In genomic region chr13:45949161-45949560, GRCh38 we compare ENCODE assay signal across 18 cellular contexts.
DNase-seq lines count a peak whose midpoint lies in the region; ATAC-seq and TF ChIP-seq lines count a peak whose summit lies in the region.
"Had no signal": no experiment of that assay in that cellular context is flagged by ENCODE, and none has a peak within 500 bp of the region (broad histone marks: within the 10 kb centered on the region; RNA-seq: fewer than 3 reads in every experiment).

No MANE protein-coding gene starts in this region.

- no CpG with 5 or more reads among the region's 1 CpG for WGBS in IMR-90 (ENCODE audit: extremely low coverage in 2 of 2, insufficient read length in 1 of 2), 2 experiments

- POLR2A ChIA-PET in A673 (lab: Charles Lee; ENCODE audit: low non-redundant PET) = interaction anchor here (0.6 kb wide), 1 partner anchor 102 kb away, joined by 6 read pairs; no protein-coding TSS in a partner anchor
- POLR2A ChIA-PET in IMR-90 (lab: Charles Lee; ENCODE audit: unreplicated experiment) = interaction anchor here (0.6 kb wide), 1 partner anchor 209 kb away, joined by 3 read pairs; no protein-coding TSS in a partner anchor

- H2AK9ac ChIP-seq in IMR-90 (replicated peaks; ENCODE audit: low read depth, low read length, poor library complexity) = no peak overlapping the region

- no peak overlapping the region for H3K4me2 ChIP-seq in IMR-90 (ENCODE audit: low read depth, low read length)

- no peak overlapping the region for H2BK20ac ChIP-seq in IMR-90 (ENCODE audit: low read depth, low read length)

- no peak overlapping the region for H3K4me3 Mint-ChIP-seq in dendritic cell treated with granulocyte-macrophage colony-stimulating factor and Interleukin-4, amounts not matched to agents 40 ng/mL and 50 ng/mL, for 4 days
- H3K4me3 Mint-ChIP-seq: CD4-positive, alpha-beta memory T cell; HFFc6 had no signal

- no peak overlapping the region for H2AFZ ChIP-seq in IMR-90 (replicated peaks; ENCODE audit: low read length, poor library complexity)

- H4K20me1 ChIP-seq in IMR-90 (ENCODE audit: insufficient read depth, low read length) = no peaks in the 10 kb centered on the region

- in situ Hi-C loops in IMR-90 (cut with MboI; ENCODE audit: low sequenced_read_pairs) = no loop called here

- H3K9me3 ChIP-seq in A673 (ENCODE audit: low read depth, low read length, poor library complexity, severe bottlenecking) (no peaks in the 10 kb centered on the region), IMR-90 (ENCODE audit: control insufficient read depth, insufficient read depth, low read length) (no peaks in the 10 kb centered on the region)

- H3K56ac ChIP-seq in IMR-90 (ENCODE audit: extremely low read depth, insufficient read depth, low read length) = no peak overlapping the region

- no peaks in the 10 kb centered on the region for H3K9me1 ChIP-seq in IMR-90 (ENCODE audit: insufficient read depth, low read length)

- intact Hi-C loops in A673 (cut with micrococcal nuclease; ENCODE audit: unreplicated experiment) = no loop called here
- intact Hi-C loops in IMR-90 (cut with micrococcal nuclease) = no loop called here
- intact Hi-C loops in dendritic cell treated with granulocyte-macrophage colony-stimulating factor and Interleukin-4, amounts not matched to agents 40 ng/mL and 50 ng/mL, for 4 days (cut with micrococcal nuclease) = no loop called here
- intact Hi-C loops in sciatic nerve (cut with DNase I) = loop anchor here (1.0 kb wide), 1 partner anchor 9 kb away; no protein-coding TSS in a partner anchor

- dilution Hi-C loops in IMR-90 (cut with HindIII; ENCODE audit: low sequenced_read_pairs, unreplicated experiment) = no loop called here

- H3K9ac ChIP-seq in IMR-90 (ENCODE audit: low read depth, low read length) = no peak overlapping the region

- no peak overlapping the region for H3K14ac ChIP-seq in IMR-90 (replicated peaks; ENCODE audit: low read depth, low read length)

- no peak overlapping the region for H4K5ac ChIP-seq in IMR-90 (ENCODE audit: low read depth, low read length)

- H2BK5ac ChIP-seq in IMR-90 (ENCODE audit: low read depth, low read length, poor library complexity, severe bottlenecking) = no peak overlapping the region

- H3K36me3 ChIP-seq in A673 (ENCODE audit: insufficient read depth, low read length, poor library complexity, severe bottlenecking) (no peaks in the 10 kb centered on the region), IMR-90 (ENCODE audit: control insufficient read depth, insufficient read depth, low read length) (no peaks in the 10 kb centered on the region)

- H2BK120ac ChIP-seq in IMR-90 (ENCODE audit: low read depth, low read length) = no peak overlapping the region

- no peak for TF ChIP-seq RAD21 in IMR-90 (IDR thresholded peaks at IDR 0.05; ENCODE audit: low read length)

- ATAC-seq in IMR-90 (ENCODE audit: low read depth) (peak; percentile 59), sciatic nerve (peak; percentile 76), HG02870 (IDR thresholded peaks at IDR 0.05; ENCODE audit: unreplicated experiment) (no peak), HG02973 (IDR thresholded peaks at IDR 0.05; ENCODE audit: unreplicated experiment) (no peak), HG03095 (IDR thresholded peaks at IDR 0.05; ENCODE audit: unreplicated experiment) (no peak)
- ATAC-seq: K562 had no signal

- no peak overlapping the region for H4K8ac ChIP-seq in IMR-90 (ENCODE audit: low read depth in 2 of 2, low read length in 2 of 2)

- no peaks in the 10 kb centered on the region for H3K27me3 ChIP-seq in A673 (replicated peaks; ENCODE audit: insufficient read depth, low read depth, low read length, poor library complexity)
- no peaks in the 10 kb centered on the region for H3K27me3 ChIP-seq in IMR-90 (ENCODE audit: control insufficient read depth, insufficient read depth, low read length)

- H2BK15ac ChIP-seq in IMR-90 (ENCODE audit: low read depth, low read length) = no peak overlapping the region

- peak overlapping the region; percentile 41 for H3K27ac Mint-ChIP-seq in dendritic cell treated with granulocyte-macrophage colony-stimulating factor and Interleukin-4, amounts not matched to agents 40 ng/mL and 50 ng/mL, for 4 days
- H3K27ac Mint-ChIP-seq: CD4-positive, alpha-beta memory T cell; HFFc6 had no signal

- H3K4me1 ChIP-seq in A673 (ENCODE audit: insufficient read depth, low read length, poor library complexity, severe bottlenecking) (peaks cover 26% of the 10 kb centered on the region), IMR-90 (ENCODE audit: control insufficient read depth, insufficient read depth, low read length) (no peaks in the 10 kb centered on the region)

- H3K4me1 Mint-ChIP-seq in dendritic cell treated with granulocyte-macrophage colony-stimulating factor and Interleukin-4, amounts not matched to agents 40 ng/mL and 50 ng/mL, for 4 days (ENCODE audit: low read depth) = peaks cover 37% of the 10 kb centered on the region

- no peak overlapping the region for H3K23ac ChIP-seq in IMR-90 (ENCODE audit: low read depth, low read length)

- peaks cover 6% of the 10 kb centered on the region for H3K27me3 Mint-ChIP-seq in dendritic cell treated with granulocyte-macrophage colony-stimulating factor and Interleukin-4, amounts not matched to agents 40 ng/mL and 50 ng/mL, for 4 days
- H3K27me3 Mint-ChIP-seq: CD4-positive, alpha-beta memory T cell had no signal

- CTCF ChIA-PET in A673 (lab: Charles Lee) = no interaction called here
- CTCF ChIA-PET in IMR-90 (lab: Yijun Ruan, JAX) = no interaction called here

- no peak overlapping the region for H2AK5ac ChIP-seq in IMR-90 (ENCODE audit: low read depth, low read length)

- TF ChIP-seq POLR2A in IMR-90 (IDR thresholded peaks at IDR 0.05; ENCODE audit: low read depth, low read length) = no peak

- DNase-seq in A673 (ENCODE audit: low spot score) (no peak), IMR-90 (peak; percentile 43), sciatic nerve (ENCODE audit: low spot score) (no peak), NCI-H2029 treated with DMSO at 0.1 percent for 48 hours (lab: John Stamatoyannopoulos, UW) (no peak)
- DNase-seq: 8988T; Calu3; CD4-positive, alpha-beta memory T cell; DMS53; HFFc6; NCI-H1105; NCI-H1694; NK-92 treated with Interleukin-12 subunit alpha and Interleukin-12 subunit beta, amount 100 ng/mL, for 24 hours; Right ventricle myocardium superior had no signal

- H3K4me3 ChIP-seq in A673 (ENCODE audit: low read depth, low read length, poor library complexity, severe bottlenecking) (no peak overlapping the region), IMR-90 (ENCODE audit: insufficient read depth, low read depth, low read length) (no peak overlapping the region)
- H3K4me3 ChIP-seq: K562 had no signal

- no peaks in the 10 kb centered on the region for H3K36me3 Mint-ChIP-seq in dendritic cell treated with granulocyte-macrophage colony-stimulating factor and Interleukin-4, amounts not matched to agents 40 ng/mL and 50 ng/mL, for 4 days (ENCODE audit: low read depth)
- H3K36me3 Mint-ChIP-seq: CD4-positive, alpha-beta memory T cell had no signal

- H3K18ac ChIP-seq in IMR-90 (ENCODE audit: low read depth, low read length) = no peak overlapping the region

- H3K79me1 ChIP-seq in IMR-90 (ENCODE audit: low read depth in 1 of 2, low read length in 2 of 2) = no peaks in the 10 kb centered on the region

- no TSS peak for BruUV-seq in A673 (replicated peaks; lab: Mats Ljungman, UMichigan)
- no TSS peak for BruUV-seq in IMR-90 (replicated peaks; lab: Mats Ljungman, UMichigan)

- H3K27ac ChIP-seq in A673 (ENCODE audit: low read depth, low read length, poor library complexity, severe bottlenecking) = peak overlapping the region; percentile 29
- no peak overlapping the region for H3K27ac ChIP-seq in IMR-90 (ENCODE audit: insufficient read depth, low read length)

- no peaks in the 10 kb centered on the region for H3K9me3 Mint-ChIP-seq in dendritic cell treated with granulocyte-macrophage colony-stimulating factor and Interleukin-4, amounts not matched to agents 40 ng/mL and 50 ng/mL, for 4 days
- H3K9me3 Mint-ChIP-seq: CD4-positive, alpha-beta memory T cell; HFFc6 had no signal

- H4K91ac ChIP-seq in IMR-90 (ENCODE audit: insufficient read depth, low read depth, low read length) = no peak overlapping the region

- TF ChIP-seq CTCF in A673 (conservative IDR thresholded peaks at IDR 0.05; ENCODE audit: low read depth, low read length) (no peak), IMR-90 (conservative IDR thresholded peaks at IDR 0.05; ENCODE audit: low read depth, low read length) (no peak)

- no peak overlapping the region for H3K4ac ChIP-seq in IMR-90 (ENCODE audit: low read depth, low read length)

TF ChIP-seq in IMR-90, 13 proteins besides CTCF, POLR2A, EP300 and RAD21:
- no peak for TF ChIP-seq FOS (IDR thresholded peaks at IDR 0.05; ENCODE audit: low read depth, low read length)
- TF ChIP-seq RFX5 (IDR thresholded peaks at IDR 0.05; ENCODE audit: low read depth, low read length) = no peak
- no peak for TF ChIP-seq CEBPB (IDR thresholded peaks at IDR 0.05; ENCODE audit: low read depth, low read length)
- no peak for TF ChIP-seq MXI1 (IDR thresholded peaks at IDR 0.05; ENCODE audit: borderline replicate concordance, low read depth, low read length)
- TF ChIP-seq, protein P1, sequence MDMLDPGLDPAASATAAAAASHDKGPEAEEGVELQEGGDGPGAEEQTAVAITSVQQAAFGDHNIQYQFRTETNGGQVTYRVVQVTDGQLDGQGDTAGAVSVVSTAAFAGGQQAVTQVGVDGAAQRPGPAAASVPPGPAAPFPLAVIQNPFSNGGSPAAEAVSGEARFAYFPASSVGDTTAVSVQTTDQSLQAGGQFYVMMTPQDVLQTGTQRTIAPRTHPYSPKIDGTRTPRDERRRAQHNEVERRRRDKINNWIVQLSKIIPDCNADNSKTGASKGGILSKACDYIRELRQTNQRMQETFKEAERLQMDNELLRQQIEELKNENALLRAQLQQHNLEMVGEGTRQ (IDR thresholded peaks at IDR 0.05; ENCODE audit: low read depth, low read length) = no peak
- no peak for TF ChIP-seq BHLHE40 (IDR thresholded peaks at IDR 0.05; ENCODE audit: low read depth, low read length)
- TF ChIP-seq RCOR1 (IDR thresholded peaks at IDR 0.05; ENCODE audit: insufficient replicate concordance, low read length) = no peak
- no peak for TF ChIP-seq CHD1 (IDR thresholded peaks at IDR 0.05; ENCODE audit: low read depth, low read length)
TF ChIP-seq in IMR-90: peak in this region for 0.

Comparison
In these comparisons a context has a peak if more than half of its experiments do, and no peak if none do; other contexts are left out.
1. ATAC-seq: peak in IMR-90 (single experiment) and sciatic nerve (single experiment); none in HG02870 (single experiment), HG02973 (single experiment) and HG03095 (single experiment).